ENCODE assay signal across 2 cellular contexts in genomic region chr10:116765549-116766162, GRCh38.
TF ChIP-seq lines count a peak whose summit lies in the region.

No MANE protein-coding gene starts in this region.

TF ChIP-seq in HepG2, 621 proteins besides CTCF, POLR2A, EP300 and RAD21 (continued from another document):
- TF ChIP-seq ZNF574 (CRISPR knock-in tag; IDR thresholded peaks at IDR 0.05) (0 out of 2 replicates have a peak, but pooled peaks have one; percentile 17), ZNF7 (CRISPR knock-in tag; IDR thresholded peaks at IDR 0.05) (0 out of 2 replicates have a peak, but pooled peaks have one; percentile 31), CEBPB (IDR thresholded peaks at IDR 0.05; ENCODE audit: borderline replicate concordance, low read depth, low read length) (peak; percentile 72), SYNCRIP (IDR thresholded peaks at IDR 0.05; ENCODE audit: insufficient read depth, low read depth, low read length) (no peak), ARID2 (CRISPR knock-in tag; IDR thresholded peaks at IDR 0.05; ENCODE audit: borderline replicate concordance) (no peak), ZNF121 (CRISPR knock-in tag; IDR thresholded peaks at IDR 0.05) (peak; percentile 59), RNF219 (CRISPR knock-in tag; IDR thresholded peaks at IDR 0.05) (no peak), BRCA1 (CRISPR knock-in tag; IDR thresholded peaks at IDR 0.05) (no peak), STAG1 (CRISPR knock-in tag; IDR thresholded peaks at IDR 0.05) (peak; percentile 56)

TF ChIP-seq in WTC11, 78 proteins besides CTCF, POLR2A, EP300 and RAD21 (continued from another document):
- no peak for TF ChIP-seq ZSCAN18 (CRISPR knock-in tag; IDR thresholded peaks at IDR 0.05)
- TF ChIP-seq ARID4B (CRISPR knock-in tag; IDR thresholded peaks at IDR 0.05; ENCODE audit: borderline replicate concordance), result no peak
- TF ChIP-seq ZNF138 (CRISPR knock-in tag; conservative IDR thresholded peaks at IDR 0.05), result no peak
- no peak for TF ChIP-seq ZNF532 (CRISPR knock-in tag; IDR thresholded peaks at IDR 0.05; ENCODE audit: borderline replicate concordance)
- no peak for TF ChIP-seq MAX (CRISPR knock-in tag; IDR thresholded peaks at IDR 0.05)
- TF ChIP-seq SMAD4 (CRISPR knock-in tag; IDR thresholded peaks at IDR 0.05), result no peak
- no peak for TF ChIP-seq ATF6 (CRISPR knock-in tag; IDR thresholded peaks at IDR 0.05)
- TF ChIP-seq IRF1 (CRISPR knock-in tag; IDR thresholded peaks at IDR 0.05), result no peak
- no peak for TF ChIP-seq JAZF1 (CRISPR knock-in tag; IDR thresholded peaks at IDR 0.05)
